In genomic region chr12:42482086-42482819, GRCh38 we compare ENCODE assay signal across 8 cellular contexts.
A peak's percentile ranks its signal among the peaks of the same experiment; 100 is the strongest.
DNase-seq lines count a peak whose midpoint lies in the region; ATAC-seq and TF ChIP-seq lines count a peak whose summit lies in the region.

No MANE protein-coding gene starts in this region.

- peak overlapping the region; percentile 19 for H3K4me3 ChIP-seq in CD4-positive, CD25-positive, alpha-beta regulatory T cell (ENCODE audit: low read depth, low read length)
- H3K4me3 ChIP-seq in KMS-11 (IDR thresholded peaks at IDR 0.05; ENCODE audit: insufficient read depth, low read depth, low read length) (no peak overlapping the region), mesenchymal stem cell (ENCODE audit: insufficient read depth in 1 of 2, low read depth in 1 of 2, low read length in 2 of 2) (peak overlapping the region; percentile 70 to 90)

- H4K20me1 ChIP-seq in KMS-11 (ENCODE audit: insufficient read depth), result no peaks in the 10 kb centered on the region

- H3K18ac ChIP-seq in mesenchymal stem cell (ENCODE audit: low read depth in 1 of 2, low read length in 2 of 2), result no peak overlapping the region

- H4K8ac ChIP-seq in mesenchymal stem cell (ENCODE audit: low read length), result no peak overlapping the region

- peaks cover 0 to 17% (median 13%) of the 10 kb centered on the region in 4 donors for H3K4me1 Mint-ChIP-seq in CD4-positive, CD25-positive, alpha-beta regulatory T cell
- H3K4me1 Mint-ChIP-seq in central memory CD8-positive, alpha-beta T cell, result peaks cover 9% of the 10 kb centered on the region

- H2AK5ac ChIP-seq in mesenchymal stem cell (ENCODE audit: low read length, severe bottlenecking), result no peak overlapping the region

- H2AFZ ChIP-seq in KMS-11 (ENCODE audit: low read depth) (peak overlapping the region; percentile 92), mesenchymal stem cell (ENCODE audit: low read depth, low read length) (no peak overlapping the region)

- no peak overlapping the region for H3K4ac ChIP-seq in mesenchymal stem cell (ENCODE audit: low read depth in 1 of 2, low read length in 2 of 2)

- no peak overlapping the region for H3K27ac Mint-ChIP-seq in CD4-positive, CD25-positive, alpha-beta regulatory T cell
- H3K27ac Mint-ChIP-seq in central memory CD8-positive, alpha-beta T cell (ENCODE audit: low read depth), result no peak overlapping the region

- no peak for DNase-seq in CD4-positive, CD25-positive, alpha-beta regulatory T cell
- no peak for DNase-seq in central memory CD8-positive, alpha-beta T cell (ENCODE audit: low spot score in 2 of 2)
- no peak for DNase-seq in mesenchymal stem cell
- DNase-seq in D341Med (ENCODE audit: low spot score), result no peak
- no peak for DNase-seq in NCI-H1694 (lab: John Stamatoyannopoulos, UW)

- no peaks in the 10 kb centered on the region for H3K36me3 Mint-ChIP-seq in CD4-positive, CD25-positive, alpha-beta regulatory T cell
- H3K36me3 Mint-ChIP-seq in central memory CD8-positive, alpha-beta T cell (ENCODE audit: insufficient read depth), result peaks cover 2% of the 10 kb centered on the region

- peaks cover 5% of the 10 kb centered on the region for H3K79me1 ChIP-seq in mesenchymal stem cell (replicated peaks; ENCODE audit: low read length, poor library complexity, severe bottlenecking)

- peak overlapping the region; percentile 27 to 80 (median 59) for H3K4me3 Mint-ChIP-seq in CD4-positive, CD25-positive, alpha-beta regulatory T cell
- peak overlapping the region; percentile 70 for H3K4me3 Mint-ChIP-seq in central memory CD8-positive, alpha-beta T cell

- peaks cover 84% of the 10 kb centered on the region for H3K27me3 Mint-ChIP-seq in CD4-positive, CD25-positive, alpha-beta regulatory T cell
- peaks cover 89% of the 10 kb centered on the region for H3K27me3 Mint-ChIP-seq in central memory CD8-positive, alpha-beta T cell

- H3K9ac ChIP-seq in KMS-11 (no peak overlapping the region), mesenchymal stem cell (ENCODE audit: low read length) (peak overlapping the region; percentile 93)

- H3K36me3 ChIP-seq in CD4-positive, CD25-positive, alpha-beta regulatory T cell (ENCODE audit: control insufficient read depth, insufficient read depth, low read length), result no peaks in the 10 kb centered on the region
- H3K36me3 ChIP-seq in KMS-11 (ENCODE audit: insufficient read depth) (no peaks in the 10 kb centered on the region), mesenchymal stem cell (ENCODE audit: control insufficient read depth in 1 of 2, insufficient read depth in 2 of 2, low read depth in 1 of 2, low read length in 2 of 2) (no peaks in the 10 kb centered on the region)

- H3K27me3 ChIP-seq in CD4-positive, CD25-positive, alpha-beta regulatory T cell (ENCODE audit: control insufficient read depth, insufficient read depth, low read length), result peaks cover 52% of the 10 kb centered on the region
- no peaks in the 10 kb centered on the region for H3K27me3 ChIP-seq in KMS-11 (ENCODE audit: insufficient read depth, low read depth)
- H3K27me3 ChIP-seq in mesenchymal stem cell (ENCODE audit: control insufficient read depth in 1 of 2, insufficient read depth in 1 of 2, low read length in 2 of 2), result no peaks in the 10 kb centered on the region

- H2BK15ac ChIP-seq in mesenchymal stem cell (ENCODE audit: low read depth, poor library complexity, severe bottlenecking), result no peak overlapping the region

- peaks cover 23% of the 10 kb centered on the region for H3K4me1 ChIP-seq in CD4-positive, CD25-positive, alpha-beta regulatory T cell (ENCODE audit: control insufficient read depth, insufficient read depth, low read length, poor library complexity, severe bottlenecking)
- H3K4me1 ChIP-seq in KMS-11 (ENCODE audit: low read depth, poor library complexity, severe bottlenecking) (peaks cover 18% of the 10 kb centered on the region), mesenchymal stem cell (ENCODE audit: control insufficient read depth, insufficient read depth, low read depth, low read length) (peaks cover 2% of the 10 kb centered on the region)

- H3K4me2 ChIP-seq in KMS-11 (peak overlapping the region; percentile 71; the same call in 1 of the 2 replicates), mesenchymal stem cell (ENCODE audit: low read length, poor library complexity, severe bottlenecking) (peak overlapping the region; percentile 71)

- no peak overlapping the region for H3K27ac ChIP-seq in CD4-positive, CD25-positive, alpha-beta regulatory T cell (ENCODE audit: insufficient read depth, low read length, poor library complexity, severe bottlenecking)
- H3K27ac ChIP-seq in KMS-11 (no peak overlapping the region), mesenchymal stem cell (ENCODE audit: low read length, poor library complexity, severe bottlenecking) (peak overlapping the region; percentile 75)

- no peaks in the 10 kb centered on the region for H3K79me2 ChIP-seq in KMS-11 (ENCODE audit: insufficient read depth, low read depth)

- no peak overlapping the region for H2BK5ac ChIP-seq in mesenchymal stem cell (ENCODE audit: low read depth, low read length, poor library complexity, severe bottlenecking)

- no peak overlapping the region for H3K23ac ChIP-seq in mesenchymal stem cell (ENCODE audit: low read length in 2 of 2)

- 39% methylated on average over 19 of the region's 20 CpGs for WGBS in mesenchymal stem cell

- no peak overlapping the region for H3K14ac ChIP-seq in mesenchymal stem cell (ENCODE audit: low read length in 2 of 2)

- peaks cover 0 to 5% (median 0%) of the 10 kb centered on the region in 7 donors for H3K9me3 Mint-ChIP-seq in CD4-positive, CD25-positive, alpha-beta regulatory T cell
- no peaks in the 10 kb centered on the region for H3K9me3 Mint-ChIP-seq in central memory CD8-positive, alpha-beta T cell

- peak overlapping the region; percentile 78 for H2BK120ac ChIP-seq in mesenchymal stem cell (ENCODE audit: low read depth, low read length)

- no peak overlapping the region for H4K91ac ChIP-seq in mesenchymal stem cell (ENCODE audit: low read length)

- TF ChIP-seq CTCF in KMS-11 (conservative IDR thresholded peaks at IDR 0.05; ENCODE audit: low read depth, low read length), result no peak

- ATAC-seq in CD4-positive, CD25-positive, alpha-beta regulatory T cell (ENCODE audit: low read depth in 2 of 2), result no peak
- ATAC-seq in central memory CD8-positive, alpha-beta T cell (replicated peaks; ENCODE audit: extremely low read depth, poor library complexity, severe bottlenecking), result no peak
- ATAC-seq in HG02885 (IDR thresholded peaks at IDR 0.05; ENCODE audit: poor library complexity, unreplicated experiment), result no peak
- ATAC-seq in HG03469 (IDR thresholded peaks at IDR 0.05; ENCODE audit: unreplicated experiment), result no peak

- H3K9me3 ChIP-seq in CD4-positive, CD25-positive, alpha-beta regulatory T cell (ENCODE audit: control insufficient read depth in 2 of 2, low read length in 2 of 2), result no peaks in the 10 kb centered on the region
- H3K9me3 ChIP-seq in mesenchymal stem cell (ENCODE audit: control insufficient read depth, low read length), result no peaks in the 10 kb centered on the region

- H2BK12ac ChIP-seq in mesenchymal stem cell (ENCODE audit: low read length in 2 of 2), result no peak overlapping the region
